27 cellular contexts compared by ENCODE assay signal in genomic region chr22:33464698-33465097, GRCh38.
"Had no signal": no experiment of that assay in that cellular context is flagged by ENCODE, and none has a peak within 500 bp of the region (broad histone marks: within the 10 kb centered on the region; RNA-seq: fewer than 3 reads in every experiment).

No MANE protein-coding gene starts in this region.

- H3K4me3 ChIP-seq: ascending aorta, breast epithelium, coronary artery, dorsolateral prefrontal cortex, gastrocnemius medialis had no signal

- DNase-seq: activated CD4-positive, alpha-beta memory T cell treated with anti-CD3 and anti-CD28 coated beads, Interleukin-2, amount 10 ng/mL, durations not matched to agents 7 days and 5 days; activated CD4-positive, alpha-beta T cell treated with anti-CD3 and anti-CD28 coated beads for 1 hour; activated CD4-positive, alpha-beta T cell treated with anti-CD3 and anti-CD28 coated beads for 4 hours; activated CD4-positive, alpha-beta T cell treated with anti-CD3 and anti-CD28 coated beads, Interleukin-2, amount 10 ng/mL, durations not matched to agents 7 days and 5 days; activated CD4-positive, alpha-beta T cell treated with anti-CD3 and anti-CD28 coated beads, Interleukin-2, amount 50 U/mL, for 4 hours; activated CD8-positive, alpha-beta memory T cell treated with anti-CD3 and anti-CD28 coated beads, Interleukin-2, amount 50 U/mL, for 48 hours; activated gamma-delta T cell; activated naive CD4-positive, alpha-beta T cell; activated naive CD4-positive, alpha-beta T cell treated with anti-CD3 and anti-CD28 coated beads, Interleukin-2, amount 10 ng/mL, durations not matched to agents 7 days and 5 days; activated naive CD8-positive, alpha-beta T cell treated with anti-CD3 and anti-CD28 coated beads, Interleukin-2, amount 10 ng/mL, durations not matched to agents 7 days and 5 days; activated T-cell treated with anti-CD3 and anti-CD28 coated beads for 4 hours; activated T-cell treated with anti-CD3 and anti-CD28 coated beads, Interleukin-2, amount 50 U/mL, for 24 hours; activated T-cell treated with anti-CD3 and anti-CD28 coated beads, Interleukin-2, amount 50 U/mL, for 72 hours; dorsolateral prefrontal cortex; effector memory CD4-positive, alpha-beta T cell; endodermal cell; foreskin fibroblast; gastrocnemius medialis; T-helper 1 cell; T-helper 17 cell; T1000 had no signal

- H3K9me3 ChIP-seq: gastrocnemius medialis had no signal

- H3K36me3 ChIP-seq: ascending aorta, breast epithelium, gastrocnemius medialis had no signal

- H3K27ac ChIP-seq: ascending aorta, breast epithelium, coronary artery, gastrocnemius medialis had no signal

- H3K27me3 ChIP-seq: ascending aorta, breast epithelium, dorsolateral prefrontal cortex, gastrocnemius medialis had no signal

- H3K4me1 ChIP-seq: ascending aorta, breast epithelium had no signal

- ATAC-seq: activated naive CD4-positive, alpha-beta T cell treated with anti-CD3 and anti-CD28 coated beads, Interleukin-2, amount 50 U/mL, for 72 hours; activated T-cell treated with anti-CD3 and anti-CD28 coated beads, Interleukin-2, amount 50 U/mL, for 72 hours; esophagus mucosa; gastrocnemius medialis; T-helper 17 cell; WTC11 had no signal
